ENCODE assay signal across 1 cellular context in the genomic region with DNA sequence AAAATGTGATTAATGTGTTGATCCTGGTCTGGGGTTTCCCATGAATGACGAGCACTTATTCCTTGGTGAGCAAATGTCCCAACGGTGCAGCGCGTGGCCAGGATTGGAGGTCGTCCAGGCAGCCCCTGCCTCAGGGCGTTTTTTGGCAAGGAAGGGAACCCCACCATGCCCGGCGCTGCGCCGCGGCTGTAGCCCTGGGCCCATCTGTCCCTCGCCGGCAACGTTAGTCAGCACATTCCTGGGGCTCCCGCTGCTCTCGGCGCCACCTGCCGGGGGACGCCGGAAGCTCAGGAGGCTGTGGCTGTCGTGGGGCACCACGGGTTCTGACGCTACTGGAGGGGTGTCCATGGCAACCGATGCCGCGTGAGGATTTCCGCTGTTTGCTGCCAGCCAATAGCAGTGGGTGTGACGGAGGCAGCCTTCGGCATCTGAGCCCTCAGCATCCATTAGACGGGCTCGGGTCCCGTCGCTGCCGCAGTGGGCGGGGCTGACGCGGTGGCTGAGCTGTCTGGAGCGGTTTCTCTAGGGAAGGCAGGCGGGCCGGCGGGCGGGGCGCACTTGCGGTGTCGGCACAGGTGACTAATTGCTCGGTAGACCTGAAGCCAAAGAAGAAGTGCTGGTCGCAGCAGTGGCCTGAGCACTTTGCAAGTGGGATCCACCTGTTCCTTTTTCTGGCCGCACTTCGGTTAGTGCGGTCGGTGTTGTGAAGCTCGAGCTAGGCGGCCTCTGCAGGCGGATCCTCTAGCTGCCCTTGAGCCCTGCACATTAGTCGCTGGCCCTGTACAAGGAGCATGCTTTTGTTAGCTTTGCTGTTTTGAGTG.
TF ChIP-seq lines count a peak whose summit lies in the region.

No MANE protein-coding gene starts in this region.

TF ChIP-seq in A549, 52 proteins besides CTCF, POLR2A, EP300 and RAD21 (continued from another document):
- TF ChIP-seq ZSCAN20 (CRISPR knock-in tag; IDR thresholded peaks at IDR 0.05) (no peak), SREBF2 (IDR thresholded peaks at IDR 0.05) (peak; percentile 44; the same call in 1 of the 2 replicates), TFCP2L1 (CRISPR knock-in tag; IDR thresholded peaks at IDR 0.05) (no peak), HEYL (CRISPR knock-in tag; IDR thresholded peaks at IDR 0.05) (peak; percentile 64; the same call in 1 of the 2 replicates), BHLHE40 (IDR thresholded peaks at IDR 0.05; ENCODE audit: low read depth, low read length) (no peak), ZC3H11A (IDR thresholded peaks at IDR 0.05) (no peak), HDAC2 (IDR thresholded peaks at IDR 0.05) (no peak), MAFK (IDR thresholded peaks at IDR 0.05; ENCODE audit: partially characterized antibody) (peak; percentile 99), SMC3 (IDR thresholded peaks at IDR 0.05) (peak; percentile 90), HOXB5 (CRISPR knock-in tag; IDR thresholded peaks at IDR 0.05) (peak; percentile 72; the same call in 1 of the 2 replicates), JUN (IDR thresholded peaks at IDR 0.05) (peak in 1 of 2 experiments; percentile 76; a peak in 2 of 5 replicates), FOSL2 (IDR thresholded peaks at IDR 0.05) (no peak), FOSL2 (CRISPR knock-in tag; IDR thresholded peaks at IDR 0.05) (peak; percentile 43; the same call in 1 of the 2 replicates), PHF8 (IDR thresholded peaks at IDR 0.05; ENCODE audit: borderline replicate concordance, low read depth) (peak; percentile 17; the same call in 1 of the 2 replicates), CHD4 (IDR thresholded peaks at IDR 0.05; ENCODE audit: borderline replicate concordance) (no peak), NR3C1 (IDR thresholded peaks at IDR 0.05) (no peak), TP53 (CRISPR knock-in tag; IDR thresholded peaks at IDR 0.05) (peak; percentile 86; the same call in 1 of the 2 replicates), KDM1A (IDR thresholded peaks at IDR 0.05; ENCODE audit: low read depth) (no peak), ESRRA (IDR thresholded peaks at IDR 0.05; ENCODE audit: borderline replicate concordance, low read length) (no peak), RCOR1 (IDR thresholded peaks at IDR 0.05; ENCODE audit: low read depth, low read length) (0 out of 2 replicates have a peak, but pooled peaks have one; percentile 13), MYC (IDR thresholded peaks at IDR 0.05; ENCODE audit: borderline replicate concordance, low read length) (peak; percentile 63; the same call in 1 of the 2 replicates), POLR2AphosphoS2 (conservative IDR thresholded peaks at IDR 0.05; ENCODE audit: low read length) (no peak), GATA3 (IDR thresholded peaks at IDR 0.05; ENCODE audit: borderline replicate concordance) (peak; percentile 64), CEBPB (IDR thresholded peaks at IDR 0.05) (peak in 1 of 2 experiments; percentile 2; a peak in 1 of 4 replicates), HOXB13 (CRISPR knock-in tag; IDR thresholded peaks at IDR 0.05; ENCODE audit: low read depth) (peak; percentile 30; the same call in 1 of the 2 replicates)
- TF ChIP-seq, protein P1, sequence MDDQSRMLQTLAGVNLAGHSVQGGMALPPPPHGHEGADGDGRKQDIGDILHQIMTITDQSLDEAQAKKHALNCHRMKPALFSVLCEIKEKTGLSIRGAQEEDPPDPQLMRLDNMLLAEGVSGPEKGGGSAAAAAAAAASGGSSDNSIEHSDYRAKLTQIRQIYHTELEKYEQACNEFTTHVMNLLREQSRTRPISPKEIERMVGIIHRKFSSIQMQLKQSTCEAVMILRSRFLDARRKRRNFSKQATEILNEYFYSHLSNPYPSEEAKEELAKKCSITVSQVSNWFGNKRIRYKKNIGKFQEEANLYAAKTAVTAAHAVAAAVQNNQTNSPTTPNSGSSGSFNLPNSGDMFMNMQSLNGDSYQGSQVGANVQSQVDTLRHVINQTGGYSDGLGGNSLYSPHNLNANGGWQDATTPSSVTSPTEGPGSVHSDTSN (IDR thresholded peaks at IDR 0.05), result peak; percentile 66
- TF ChIP-seq, protein P2, sequence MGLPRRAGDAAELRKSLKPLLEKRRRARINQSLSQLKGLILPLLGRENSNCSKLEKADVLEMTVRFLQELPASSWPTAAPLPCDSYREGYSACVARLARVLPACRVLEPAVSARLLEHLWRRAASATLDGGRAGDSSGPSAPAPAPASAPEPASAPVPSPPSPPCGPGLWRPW (IDR thresholded peaks at IDR 0.05), result no peak
- TF ChIP-seq, protein P3, sequence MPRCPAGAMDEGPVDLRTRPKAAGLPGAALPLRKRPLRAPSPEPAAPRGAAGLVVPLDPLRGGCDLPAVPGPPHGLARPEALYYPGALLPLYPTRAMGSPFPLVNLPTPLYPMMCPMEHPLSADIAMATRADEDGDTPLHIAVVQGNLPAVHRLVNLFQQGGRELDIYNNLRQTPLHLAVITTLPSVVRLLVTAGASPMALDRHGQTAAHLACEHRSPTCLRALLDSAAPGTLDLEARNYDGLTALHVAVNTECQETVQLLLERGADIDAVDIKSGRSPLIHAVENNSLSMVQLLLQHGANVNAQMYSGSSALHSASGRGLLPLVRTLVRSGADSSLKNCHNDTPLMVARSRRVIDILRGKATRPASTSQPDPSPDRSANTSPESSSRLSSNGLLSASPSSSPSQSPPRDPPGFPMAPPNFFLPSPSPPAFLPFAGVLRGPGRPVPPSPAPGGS (IDR thresholded peaks at IDR 0.05), result peak; percentile 70; the same call in 1 of the 3 replicates
- TF ChIP-seq, protein P4, sequence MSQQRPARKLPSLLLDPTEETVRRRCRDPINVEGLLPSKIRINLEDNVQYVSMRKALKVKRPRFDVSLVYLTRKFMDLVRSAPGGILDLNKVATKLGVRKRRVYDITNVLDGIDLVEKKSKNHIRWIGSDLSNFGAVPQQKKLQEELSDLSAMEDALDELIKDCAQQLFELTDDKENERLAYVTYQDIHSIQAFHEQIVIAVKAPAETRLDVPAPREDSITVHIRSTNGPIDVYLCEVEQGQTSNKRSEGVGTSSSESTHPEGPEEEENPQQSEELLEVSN (IDR thresholded peaks at IDR 0.05; ENCODE audit: borderline replicate concordance, low read depth), result peak; percentile 60
